Comparison of ENCODE assay signal across 26 cellular contexts in genomic region chr3:13541691-13542090, GRCh38.
"Had no signal": no experiment of that assay in that cellular context is flagged by ENCODE, and none has a peak within 500 bp of the region (broad histone marks: within the 10 kb centered on the region; RNA-seq: fewer than 3 reads in every experiment).

No MANE protein-coding gene starts in this region.

- H3K4me1 ChIP-seq: lower lobe of right lung, parathyroid adenoma, right lobe of liver had no signal

- H3K4me3 Mint-ChIP-seq: immature natural killer cell; natural killer cell; stimulated activated naive B cell treated with anti-CD40 and anti-IgM and Interleukin-4, amounts not matched to agents 10 μg/mL and 1 μg/mL and 100 μg/mL, for 72 hours; stimulated activated naive CD8-positive, alpha-beta T cell treated with anti-CD3 and anti-CD28 coated beads, Interleukin-15, Interleukin-2, amounts not matched to agents 100 ng/mL and 50 ng/mL, for 24 hours had no signal

- H3K36me3 ChIP-seq: lower lobe of right lung, right lobe of liver, thoracic aorta, tibial nerve, upper lobe of left lung had no signal

- H3K27ac Mint-ChIP-seq: immature natural killer cell; natural killer cell; progenitor cell of endocrine pancreas; stimulated activated naive B cell treated with anti-CD40 and anti-IgM and Interleukin-4, amounts not matched to agents 10 μg/mL and 1 μg/mL and 100 μg/mL, for 72 hours; stimulated activated naive CD8-positive, alpha-beta T cell treated with anti-CD3 and anti-CD28 coated beads, Interleukin-15, Interleukin-2, amounts not matched to agents 100 ng/mL and 50 ng/mL, for 24 hours had no signal

- H3K4me3 ChIP-seq: dorsolateral prefrontal cortex, lower lobe of right lung, right lobe of liver, thoracic aorta, tibial nerve, upper lobe of left lung had no signal

- H2AFZ ChIP-seq: parathyroid adenoma had no signal

- H3K4me1 Mint-ChIP-seq: immature natural killer cell had no signal

- FAIRE-seq: colon, small intestine, urothelium cell line had no signal

- H3K36me3 Mint-ChIP-seq: immature natural killer cell; natural killer cell; stimulated activated naive B cell treated with anti-CD40 and anti-IgM and Interleukin-4, amounts not matched to agents 10 μg/mL and 1 μg/mL and 100 μg/mL, for 72 hours had no signal

- H3K79me2 ChIP-seq: parathyroid adenoma had no signal

- H3K9me3 ChIP-seq: right lobe of liver, thoracic aorta, tibial nerve, upper lobe of left lung had no signal

- H3K27me3 ChIP-seq: tibial nerve, upper lobe of left lung had no signal

- H3K9ac ChIP-seq: parathyroid adenoma had no signal

- H3K27ac ChIP-seq: dorsolateral prefrontal cortex, lower lobe of right lung, parathyroid adenoma, right lobe of liver, thoracic aorta, upper lobe of left lung had no signal

- DNase-seq: dorsolateral prefrontal cortex; effector CD4-positive, alpha-beta T cell; foreskin melanocyte; glutamatergic neuron; hypothalamus; immature natural killer cell; islet precursor cell; kidney glomerular epithelial cell; left colon; left ventricle myocardium superior; lower lobe of right lung; natural killer cell; occipital lobe; small intestine; stimulated activated CD4-positive, alpha-beta T cell treated with anti-CD3 and anti-CD28 coated beads, Interleukin-15, amount 100 ng/mL, for 24 hours; stimulated activated CD4-positive, alpha-beta T cell treated with anti-CD3 and anti-CD28 coated beads, Interleukin-2, amount 100 ng/mL, for 48 hours; stimulated activated naive B cell treated with anti-CD40 and anti-IgM and Interleukin-4, amounts not matched to agents 10 μg/mL and 1 μg/mL and 100 μg/mL, for 72 hours; upper lobe of left lung had no signal

- H3K9me3 Mint-ChIP-seq: natural killer cell had no signal
